Comparison of ENCODE assay signal across 8 cellular contexts in the genomic region with DNA sequence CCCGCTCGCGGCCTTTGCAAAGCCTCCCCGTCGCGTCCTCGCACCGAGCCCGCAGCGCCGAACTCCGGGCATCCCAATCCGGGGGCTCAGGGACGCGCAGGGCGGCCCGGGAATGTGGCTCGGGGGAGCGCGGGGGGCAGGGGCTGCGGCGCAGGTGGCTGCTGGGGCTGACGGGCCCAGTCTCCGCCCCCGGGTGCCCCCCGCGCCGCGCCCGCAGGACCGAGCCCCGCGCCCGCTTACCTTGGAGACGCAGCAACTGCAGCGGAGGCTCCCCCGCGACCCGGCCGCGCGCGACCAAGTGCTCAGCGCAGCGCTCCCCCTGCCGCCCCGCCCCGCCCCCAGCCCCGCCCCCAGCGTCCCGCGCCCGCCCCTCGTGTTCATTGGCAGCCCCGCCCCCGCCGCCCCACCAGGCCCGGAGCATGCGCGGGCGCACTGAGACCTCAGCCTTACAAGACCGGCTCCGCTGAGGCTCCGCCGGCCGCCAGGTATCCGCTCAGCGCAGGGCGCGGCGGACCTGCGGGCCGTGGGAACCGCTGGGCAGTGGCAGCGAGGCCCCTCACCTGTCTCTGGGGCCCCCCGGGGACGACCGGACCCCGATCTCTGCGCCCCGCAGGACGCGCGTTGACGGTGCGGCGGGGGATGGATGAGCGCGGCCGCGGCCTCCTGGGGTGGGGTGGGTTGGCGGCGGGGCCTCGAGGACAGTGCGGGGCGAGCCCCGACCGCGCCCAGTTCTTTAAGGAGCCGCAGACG. TPM values are rescaled to one million over a fixed set of nuclear protein-coding genes. Genes with fewer than 3 reads are reported as not detected.
DNase-seq lines count a peak whose midpoint lies in the region; ATAC-seq and TF ChIP-seq lines count a peak whose summit lies in the region.
"Not testable (repeated sequence)": the region's sequence is repeated elsewhere in the genome, so short reads cannot be mapped to it uniquely, and the experiment has no call there.

A gene with protein sequence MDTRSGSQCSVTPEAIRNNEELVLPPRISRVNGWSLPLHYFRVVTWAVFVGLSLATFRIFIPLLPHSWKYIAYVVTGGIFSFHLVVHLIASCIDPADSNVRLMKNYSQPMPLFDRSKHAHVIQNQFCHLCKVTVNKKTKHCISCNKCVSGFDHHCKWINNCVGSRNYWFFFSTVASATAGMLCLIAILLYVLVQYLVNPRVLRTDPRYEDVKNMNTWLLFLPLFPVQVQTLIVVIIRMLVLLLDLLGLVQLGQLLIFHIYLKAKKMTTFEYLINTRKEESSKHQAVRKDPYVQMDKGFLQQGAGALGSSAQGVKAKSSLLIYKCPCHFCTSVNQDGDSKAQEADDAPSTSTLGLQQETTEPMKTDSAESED (minus strand): TSS at position 302 of the 750 bp plus-strand sequence. CDS start 17,810 bp downstream, outside the sequence.

- not testable (repeated sequence) for H3K9me3 ChIP-seq in CD4-positive, alpha-beta T cell (ENCODE audit: control insufficient read depth, low read length)

- H3K27ac Mint-ChIP-seq in CD4-positive, alpha-beta T cell: not testable (repeated sequence)

- H3K4me3 Mint-ChIP-seq in CD4-positive, alpha-beta T cell: peak within 1 kb of the TSS; percentile 76
- peak within 1 kb of the TSS; percentile 76 for H3K4me3 Mint-ChIP-seq in activated T-cell treated with anti-CD3 and anti-CD28 coated beads, Interleukin-2, amount 50 U/mL, for 4 hours

- not testable (repeated sequence) for H3K36me3 Mint-ChIP-seq in CD4-positive, alpha-beta T cell (ENCODE audit: low read depth); activated T-cell treated with anti-CD3 and anti-CD28 coated beads, Interleukin-2, amount 50 U/mL, for 4 hours (ENCODE audit: insufficient read depth)

- CTCF ChIA-PET in CD4-positive, alpha-beta T cell (lab: Charles Lee): not testable (repeated sequence)

- H3K27me3 Mint-ChIP-seq in CD4-positive, alpha-beta T cell; activated T-cell treated with anti-CD3 and anti-CD28 coated beads, Interleukin-2, amount 50 U/mL, for 4 hours (ENCODE audit: low read depth): not testable (repeated sequence)

- H3K4me1 Mint-ChIP-seq in CD4-positive, alpha-beta T cell (ENCODE audit: low read depth); activated T-cell treated with anti-CD3 and anti-CD28 coated beads, Interleukin-2, amount 50 U/mL, for 4 hours (ENCODE audit: low read depth): not testable (repeated sequence)

- not testable (repeated sequence) for H3K27ac ChIP-seq in CD4-positive, alpha-beta T cell (ENCODE audit: low read depth, low read length)

- H3K27me3 ChIP-seq in CD4-positive, alpha-beta T cell (ENCODE audit: control insufficient read depth, insufficient read depth, low read length): not testable (repeated sequence)

- TF ChIP-seq CTCF in CD4-positive, alpha-beta T cell (IDR thresholded peaks at IDR 0.05): not testable (repeated sequence)

- POLR2A ChIA-PET in CD4-positive, alpha-beta T cell (lab: Charles Lee): not testable (repeated sequence)

- H3K9me3 Mint-ChIP-seq in CD4-positive, alpha-beta T cell; activated T-cell treated with anti-CD3 and anti-CD28 coated beads, Interleukin-2, amount 50 U/mL, for 4 hours: not testable (repeated sequence)

- DNase-seq in CD4-positive, alpha-beta T cell: peak; percentile 76 to 94 (median 90)
- peak; percentile 80 for DNase-seq in Jurkat, Clone E6-1 (ENCODE audit: low read depth, low spot score)
- peak; percentile 94 for DNase-seq in activated T-cell treated with anti-CD3 and anti-CD28 coated beads, Interleukin-2, amount 50 U/mL, for 4 hours
- DNase-seq in epidermal melanocyte (ENCODE audit: insufficient read length, low spot score): peak; percentile 23
- peak; percentile 95 for DNase-seq in mesenteric fat pad (ENCODE audit: low spot score)
- peak; percentile 90 to 94 (median 94) for DNase-seq in stimulated activated CD4-positive, alpha-beta T cell treated with anti-CD3 and anti-CD28 coated beads, TNF-alpha, amount 100 ng/mL, for 4 hours (ENCODE audit: low read depth in 3 of 3)

- intact Hi-C loops in CD4-positive, alpha-beta T cell (cut with DNase I, micrococcal nuclease): loop anchor here in 1 of 2 experiments (2.0 to 5.0 kb wide), 3 partner anchors 92 to 172 kb away; a partner anchor contains a TSS

- peak within 1 kb of the TSS; percentile 65 for H3K4me3 ChIP-seq in Jurkat, Clone E6-1 (ENCODE audit: low read length)

- peak; percentile 69 for ATAC-seq in CD4-positive, alpha-beta T cell (ENCODE audit: poor library complexity)
- peak; percentile 65 for ATAC-seq in GM21528 (IDR thresholded peaks at IDR 0.05; ENCODE audit: low FRiP score, unreplicated experiment)
- peak; percentile 83 to 86 for ATAC-seq in activated T-cell treated with anti-CD3 and anti-CD28 coated beads, Interleukin-2, amount 50 U/mL, for 4 hours

TF ChIP-seq in PFSK-1, 5 proteins besides CTCF, POLR2A, EP300 and RAD21:
- peak; percentile 67; the same call in 1 of the 2 replicates for TF ChIP-seq POLR2AphosphoS5 (IDR thresholded peaks at IDR 0.05; ENCODE audit: low read depth, low read length)
TF ChIP-seq in PFSK-1: peak in this region for 1; not testable (repeated sequence) for 4.

RNA-seq across cellular contexts. Expression of the gene that starts here (rescaled TPM):
- total RNA-seq in CD4-positive, alpha-beta T cell: 10 to 100 TPM; 14.8 to 15.1 TPM
- 1.6 TPM for polyA plus RNA-seq in Jurkat, Clone E6-1 (2012; ENCODE audit: insufficient read depth, insufficient read length)
- polyA plus RNA-seq in PFSK-1 (2012; ENCODE audit: insufficient read length, low read depth): 0.68 TPM
- under 1 TPM; 0.21 to 0.66 (median 0.30) TPM for total RNA-seq in activated T-cell treated with anti-CD3 and anti-CD28 coated beads, Interleukin-2, amount 50 U/mL, for 4 hours
- 6.9 TPM for total RNA-seq in mesenteric fat pad

Comparison
In these comparisons a context has a peak if more than half of its experiments do, and no peak if none do; other contexts are left out.
1. Peak in DNase-seq and ATAC-seq in activated T-cell treated with anti-CD3 and anti-CD28 coated beads, Interleukin-2, amount 50 U/mL, for 4 hours; RNA of the gene not detected or under 1 TPM.
2. DNase-seq: peak in every context shown above with its lines; median percentile 95 in mesenteric fat pad; 94 in activated T-cell treated with anti-CD3 and anti-CD28 coated beads, Interleukin-2, amount 50 U/mL, for 4 hours; 94 in stimulated activated CD4-positive, alpha-beta T cell treated with anti-CD3 and anti-CD28 coated beads, TNF-alpha, amount 100 ng/mL, for 4 hours; 90 in CD4-positive, alpha-beta T cell; 80 in Jurkat, Clone E6-1; 23 in epidermal melanocyte.